22 cellular contexts compared by ENCODE assay signal in genomic region chr4:146255463-146255862, GRCh38. TPM values are rescaled to one million over a fixed set of nuclear protein-coding genes. Genes with fewer than 3 reads are reported as not detected.
A peak's percentile ranks its signal among the peaks of the same experiment; 100 is the strongest.
DNase-seq lines count a peak whose midpoint lies in the region; ATAC-seq and TF ChIP-seq lines count a peak whose summit lies in the region.
"Had no signal": no experiment of that assay in that cellular context is flagged by ENCODE, and none has a peak within 500 bp of the region (broad histone marks: within the 10 kb centered on the region; RNA-seq: fewer than 3 reads in every experiment).

No MANE protein-coding gene starts in this region.

- H2AFZ ChIP-seq in IMR-90 (replicated peaks; ENCODE audit: low read length, poor library complexity), result no peak overlapping the region
- H2AFZ ChIP-seq: PC-9 had no signal

- TF ChIP-seq POLR2A in IMR-90 (IDR thresholded peaks at IDR 0.05; ENCODE audit: low read depth, low read length), result no peak

- ATAC-seq in IMR-90 (ENCODE audit: low read depth), result peak; percentile 74
- ATAC-seq in HG02852 (IDR thresholded peaks at IDR 0.05; ENCODE audit: unreplicated experiment), result no peak
- no peak for ATAC-seq in HG03097 (IDR thresholded peaks at IDR 0.05; ENCODE audit: low FRiP score, unreplicated experiment)
- no peak for ATAC-seq in GM19397 (IDR thresholded peaks at IDR 0.05; ENCODE audit: unreplicated experiment)
- ATAC-seq: activated CD8-positive, alpha-beta T cell treated with anti-CD3 and anti-CD28 coated beads for 36 hours; left cardiac atrium had no signal

- H3K4me3 ChIP-seq in AG09309 (ENCODE audit: control insufficient read depth, low read depth, low read length), result no peak overlapping the region
- H3K4me3 ChIP-seq in IMR-90 (ENCODE audit: insufficient read depth, low read depth, low read length), result no peak overlapping the region
- H3K4me3 ChIP-seq in brain microvascular endothelial cell (ENCODE audit: low read depth, low read length), result no peak overlapping the region
- H3K4me3 ChIP-seq in mucosa of stomach (ENCODE audit: low read length), result no peak overlapping the region
- H3K4me3 ChIP-seq: ascending aorta, PC-9, vagina had no signal

- no peaks in the 10 kb centered on the region; a peak in 1 of 4 replicates for H3K79me1 ChIP-seq in IMR-90 (ENCODE audit: low read depth in 1 of 2, low read length in 2 of 2)

- BruUV-seq in IMR-90 (replicated peaks; lab: Mats Ljungman, UMichigan), result no TSS peak

- no peak overlapping the region for H3K4ac ChIP-seq in IMR-90 (ENCODE audit: low read depth, low read length)

- CTCF ChIA-PET in IMR-90 (lab: Yijun Ruan, JAX), result no interaction called here

- H2BK5ac ChIP-seq in IMR-90 (ENCODE audit: low read depth, low read length, poor library complexity, severe bottlenecking), result peak overlapping the region; percentile 40

- H3K36me3 ChIP-seq in IMR-90 (ENCODE audit: control insufficient read depth, insufficient read depth, low read length) (0 out of 2 replicates have a peak, but pooled peaks cover 1% of the 10 kb centered on the region), brain microvascular endothelial cell (replicated peaks) (no peaks in the 10 kb centered on the region), mucosa of stomach (ENCODE audit: control insufficient read depth, insufficient read depth, low read length) (no peaks in the 10 kb centered on the region)
- H3K36me3 ChIP-seq: vagina had no signal

- H2BK120ac ChIP-seq in IMR-90 (ENCODE audit: low read depth, low read length), result no peak overlapping the region

- H3K14ac ChIP-seq in IMR-90 (replicated peaks; ENCODE audit: low read depth, low read length), result no peak overlapping the region

- dilution Hi-C loops in IMR-90 (cut with HindIII; ENCODE audit: low sequenced_read_pairs, unreplicated experiment), result no loop called here

- H2AK5ac ChIP-seq in IMR-90 (ENCODE audit: low read depth, low read length), result no peak overlapping the region

- no peak overlapping the region for H2AK9ac ChIP-seq in IMR-90 (replicated peaks; ENCODE audit: low read depth, low read length, poor library complexity)

- H3K18ac ChIP-seq in IMR-90 (ENCODE audit: low read depth, low read length), result no peak overlapping the region

- H4K91ac ChIP-seq in IMR-90 (ENCODE audit: insufficient read depth, low read depth, low read length), result no peak overlapping the region

- no peak for TF ChIP-seq RAD21 in IMR-90 (IDR thresholded peaks at IDR 0.05; ENCODE audit: low read length)

- DNase-seq in AG09309 (ENCODE audit: low read depth) (peak; percentile 2), IMR-90 (peak; percentile 63), brain microvascular endothelial cell (peak; percentile 63), occipital lobe (lab: John Stamatoyannopoulos, UW) (no peak)
- DNase-seq: activated CD8-positive, alpha-beta T cell treated with anti-CD3 and anti-CD28 coated beads for 36 hours; activated naive CD4-positive, alpha-beta T cell treated with Interleukin-2 at 50 U/mL for 16 hours; activated T-cell treated with anti-CD3 and anti-CD28 coated beads, Interleukin-2, amount 50 U/mL, for 1 hour; AML-193; left cardiac atrium; NCI-H1436; NCI-H2171 treated with DMSO at 0.1 percent for 48 hours; NCI-H774; nephron progenitor cell had no signal

- H3K4me2 ChIP-seq in IMR-90 (ENCODE audit: low read depth, low read length), result no peak overlapping the region

- H4K5ac ChIP-seq in IMR-90 (ENCODE audit: low read depth, low read length), result no peak overlapping the region

- peaks cover 8% of the 10 kb centered on the region; the same call in 1 of the 2 replicates for H3K9me1 ChIP-seq in IMR-90 (ENCODE audit: insufficient read depth, low read length)

- H3K27ac ChIP-seq in IMR-90 (ENCODE audit: insufficient read depth, low read length) (no peak overlapping the region), brain microvascular endothelial cell (peak overlapping the region; percentile 57)
- H3K27ac ChIP-seq: ascending aorta, PC-9, vagina had no signal

- H3K56ac ChIP-seq in IMR-90 (ENCODE audit: extremely low read depth, insufficient read depth, low read length), result no peak overlapping the region

- H2BK15ac ChIP-seq in IMR-90 (ENCODE audit: low read depth, low read length), result no peak overlapping the region; the same call in 2 of the 3 replicates

- H3K9me3 ChIP-seq in IMR-90 (ENCODE audit: control insufficient read depth, insufficient read depth, low read length), result no peaks in the 10 kb centered on the region
- no peaks in the 10 kb centered on the region for H3K9me3 ChIP-seq in mucosa of stomach (ENCODE audit: control insufficient read depth, low read length)
- H3K9me3 ChIP-seq: ascending aorta, vagina had no signal

- H3K9ac ChIP-seq in IMR-90 (ENCODE audit: low read depth, low read length) (no peak overlapping the region), mucosa of stomach (ENCODE audit: low read length) (peak overlapping the region; percentile 40)

- no peak overlapping the region; a peak in 2 of 4 replicates for H4K8ac ChIP-seq in IMR-90 (ENCODE audit: low read depth in 2 of 2, low read length in 2 of 2)

- intact Hi-C loops in IMR-90 (cut with micrococcal nuclease), result no loop called here

- H3K27me3 ChIP-seq in IMR-90 (ENCODE audit: control insufficient read depth, insufficient read depth, low read length), result no peaks in the 10 kb centered on the region
- no peaks in the 10 kb centered on the region for H3K27me3 ChIP-seq in brain microvascular endothelial cell (replicated peaks)
- H3K27me3 ChIP-seq in mucosa of stomach (ENCODE audit: control insufficient read depth, insufficient read depth, low read length), result no peaks in the 10 kb centered on the region
- H3K27me3 ChIP-seq: ascending aorta, vagina had no signal

- WGBS in IMR-90 (ENCODE audit: extremely low coverage in 2 of 2, insufficient read length in 1 of 2), 2 experiments, result no CpG with 5 or more reads among the region's 1 CpG

- TF ChIP-seq CTCF in AG09309 (IDR thresholded peaks at IDR 0.05; ENCODE audit: control insufficient read depth, insufficient read depth, low read depth, low read length, missing control alignments) (no peak), IMR-90 (conservative IDR thresholded peaks at IDR 0.05; ENCODE audit: low read depth, low read length) (no peak; the same call in 1 of the 2 replicates), brain microvascular endothelial cell (IDR thresholded peaks at IDR 0.05; ENCODE audit: low read depth, low read length, missing control alignments) (peak; percentile 41)

- POLR2A ChIA-PET in IMR-90 (lab: Charles Lee; ENCODE audit: unreplicated experiment), result no interaction called here

- no peak overlapping the region for H2BK20ac ChIP-seq in IMR-90 (ENCODE audit: low read depth, low read length)

- H4K20me1 ChIP-seq in IMR-90 (ENCODE audit: insufficient read depth, low read length), result no peaks in the 10 kb centered on the region

- in situ Hi-C loops in IMR-90 (cut with MboI; ENCODE audit: low sequenced_read_pairs), result no loop called here
- in situ Hi-C loops in brain microvascular endothelial cell (cut with HindIII; ENCODE audit: low pct_ligation_motif_present, low sequenced_read_pairs), result no loop called here

- peaks cover 6% of the 10 kb centered on the region for H3K4me1 ChIP-seq in IMR-90 (ENCODE audit: control insufficient read depth, insufficient read depth, low read length)
- H3K4me1 ChIP-seq in mucosa of stomach (ENCODE audit: control insufficient read depth, insufficient read depth, low read length), result peaks cover 17% of the 10 kb centered on the region
- H3K4me1 ChIP-seq: ascending aorta, vagina had no signal

- no peak overlapping the region for H3K23ac ChIP-seq in IMR-90 (ENCODE audit: low read depth, low read length)

TF ChIP-seq in IMR-90, 13 proteins besides CTCF, POLR2A, EP300 and RAD21:
- TF ChIP-seq MAZ (IDR thresholded peaks at IDR 0.05; ENCODE audit: borderline replicate concordance, low read depth, low read length), result no peak
- no peak for TF ChIP-seq RCOR1 (IDR thresholded peaks at IDR 0.05; ENCODE audit: insufficient replicate concordance, low read length)
- TF ChIP-seq MXI1 (IDR thresholded peaks at IDR 0.05; ENCODE audit: borderline replicate concordance, low read depth, low read length), result no peak
- TF ChIP-seq SMC3 (IDR thresholded peaks at IDR 0.05; ENCODE audit: low read depth, low read length), result no peak
- no peak for TF ChIP-seq FOS (IDR thresholded peaks at IDR 0.05; ENCODE audit: low read depth, low read length)
- TF ChIP-seq BHLHE40 (IDR thresholded peaks at IDR 0.05; ENCODE audit: low read depth, low read length), result no peak
- no peak for TF ChIP-seq USF2 (IDR thresholded peaks at IDR 0.05; ENCODE audit: low read depth, low read length)
- TF ChIP-seq ELK1 (IDR thresholded peaks at IDR 0.05; ENCODE audit: borderline replicate concordance, low read depth, low read length), result no peak

RNA-seq across cellular contexts. Expression of gene REELD1, which starts 41.1 kb away (rescaled TPM):
- total RNA-seq in IMR-90 (2012; rRNA removed) (not detected in 2 replicates), occipital lobe (not detected)
- polyA plus RNA-seq in IMR-90 (2012; rRNA removed), result not detected in 2 replicates
- polyA plus RNA-seq in IMR-90 (2012; cell fraction: cytosol; rRNA removed), result not detected in 2 replicates
- 0.03 TPM in 1 of 2 replicates, not detected in the other for polyA plus RNA-seq in IMR-90 (2012; cell fraction: nucleus; rRNA removed; ENCODE audit: low replicate concordance)
- total RNA-seq: ascending aorta, PC-9, renal cortical epithelial cell, SK-MEL-5 had no signal
